In the genomic region with DNA sequence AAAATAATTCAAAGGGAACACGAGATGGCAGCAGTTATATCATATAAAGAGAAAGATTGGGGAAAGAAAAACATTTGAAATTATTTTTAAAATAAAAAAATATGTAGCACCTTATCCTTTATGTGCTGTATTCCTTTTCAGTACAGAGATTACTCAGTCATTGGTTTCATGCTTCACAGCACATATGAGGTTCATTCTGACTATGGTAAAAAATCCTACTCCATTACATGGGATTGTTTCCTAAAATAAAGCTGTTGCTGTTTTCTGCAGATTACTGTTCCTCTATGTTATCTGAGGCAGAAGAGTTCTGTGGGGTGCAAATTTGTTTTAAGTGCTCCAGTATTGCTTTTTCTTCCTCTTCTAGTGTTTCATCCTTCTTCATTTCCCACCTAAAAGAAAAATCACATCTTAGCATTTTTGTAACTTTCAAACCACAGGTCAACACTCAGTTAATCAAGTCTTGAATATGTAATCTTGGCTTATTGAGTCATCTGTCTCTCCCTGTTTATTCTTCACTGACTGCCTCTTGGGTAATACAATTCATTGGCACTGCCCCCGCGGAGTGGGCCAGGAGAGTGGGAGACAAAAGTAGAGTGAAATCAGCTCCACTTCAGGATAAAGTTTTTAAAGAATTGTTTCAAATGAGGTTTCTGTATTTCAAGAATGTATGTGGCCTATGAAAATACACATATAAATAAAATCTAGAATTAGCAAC, we compare ENCODE assay signal across 17 cellular contexts.
DNase-seq lines count a peak whose midpoint lies in the region; FAIRE-seq and TF ChIP-seq lines count a peak whose summit lies in the region.
"Had no signal": no experiment of that assay in that cellular context is flagged by ENCODE, and none has a peak within 500 bp of the region (broad histone marks: within the 10 kb centered on the region; RNA-seq: fewer than 3 reads in every experiment).

No MANE protein-coding gene starts in this region.

- no peaks in the 10 kb centered on the region for H3K36me3 ChIP-seq in HAP-1 (replicated peaks)
- no peaks in the 10 kb centered on the region for H3K36me3 ChIP-seq in kidney (ENCODE audit: control insufficient read depth in 1 of 2, insufficient read depth in 2 of 2, low read length in 2 of 2)
- H3K36me3 ChIP-seq: cardiac muscle cell, heart right ventricle had no signal

- in situ Hi-C loops in HAP-1 (cut with MboI; ENCODE audit: low sequenced_read_pairs): no loop called here

- H3K4me3 ChIP-seq in HAP-1 (no peak overlapping the region), kidney (ENCODE audit: low read length in 2 of 2) (no peak overlapping the region)
- H3K4me3 ChIP-seq: cardiac muscle cell, heart right ventricle, testis had no signal

- DNase-seq in ELR (ENCODE audit: low read depth) (peak; percentile 2), M059J (ENCODE audit: low read depth) (peak; percentile 56), fibroblast of gingiva (ENCODE audit: low read depth) (peak; percentile 13), putamen (ENCODE audit: low spot score) (peak; percentile 42), HAP-1 (ENCODE audit: low spot score in 2 of 2) (no peak), cerebellar cortex (ENCODE audit: low spot score) (no peak), globus pallidus (ENCODE audit: low spot score) (no peak), kidney (no peak)
- DNase-seq: activated naive CD4-positive, alpha-beta T cell treated with anti-CD3 and anti-CD28 coated beads for 36 hours; CD4-positive, alpha-beta T cell; endodermal cell; heart right ventricle; SK-N-SH; testis had no signal

- H3K9me3 ChIP-seq in HAP-1: no peaks in the 10 kb centered on the region
- H3K9me3 ChIP-seq in kidney (ENCODE audit: control insufficient read depth in 1 of 2, low read length in 2 of 2): peaks cover 0 to 3% of the 10 kb centered on the region in 2 donors
- H3K9me3 ChIP-seq: SK-N-SH, testis had no signal

- no peak for FAIRE-seq in kidney (lab: Jason Lieb, UNC)
- FAIRE-seq: GM19239 had no signal

- no peaks in the 10 kb centered on the region for H3K27me3 ChIP-seq in HAP-1 (ENCODE audit: low read depth)
- H3K27me3 ChIP-seq: cardiac muscle cell, heart right ventricle, testis had no signal

- no peak for TF ChIP-seq CTCF in kidney (IDR thresholded peaks at IDR 0.05; ENCODE audit: borderline replicate concordance, extremely low read depth, insufficient read depth)

- no peaks in the 10 kb centered on the region for H3K4me1 ChIP-seq in HAP-1
- H3K4me1 ChIP-seq in kidney (ENCODE audit: control insufficient read depth in 1 of 2, insufficient read depth in 1 of 2, low read depth in 1 of 2, low read length in 2 of 2): no peaks in the 10 kb centered on the region
- H3K4me1 ChIP-seq: heart right ventricle, testis had no signal

- intact Hi-C loops in kidney (cut with DNase I): no loop called here

- no peak overlapping the region for H3K9ac ChIP-seq in kidney (ENCODE audit: low read length in 2 of 2)
- H3K9ac ChIP-seq: SK-N-SH had no signal

- H3K27ac ChIP-seq in kidney (ENCODE audit: low read depth in 2 of 2, low read length in 2 of 2): no peak overlapping the region
- H3K27ac ChIP-seq: cardiac muscle cell, heart right ventricle, testis, VCaP had no signal

Comparison
In these comparisons a context has a peak if more than half of its experiments do, and no peak if none do; other contexts are left out.
1. DNase-seq: peak in ELR (single experiment), M059J (single experiment), fibroblast of gingiva (single experiment) and putamen (single experiment); none in HAP-1 (0 of 2), cerebellar cortex (single experiment), globus pallidus (single experiment) and kidney (single experiment).